ENCODE assay signal across 8 cellular contexts in the genomic region with DNA sequence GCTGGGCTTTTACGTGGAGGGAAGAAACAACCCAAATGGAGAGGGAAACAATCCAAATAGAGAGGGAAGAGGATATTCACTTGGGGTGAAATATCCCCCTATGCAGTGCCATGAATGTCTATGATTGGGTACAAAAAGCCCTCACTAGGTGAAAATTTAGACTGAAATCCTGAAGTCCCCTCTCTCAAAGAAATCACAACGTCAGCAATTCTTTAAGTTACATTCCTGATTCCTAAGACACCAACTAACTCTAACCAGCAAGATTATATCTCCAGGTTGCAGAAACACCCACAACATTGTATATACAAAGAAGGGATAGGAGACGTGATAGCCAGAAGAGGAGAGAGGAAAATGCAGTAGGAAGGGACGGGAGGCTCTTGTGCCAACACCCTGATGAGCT.
"Had no signal": no experiment of that assay in that cellular context is flagged by ENCODE, and none has a peak within 500 bp of the region (broad histone marks: within the 10 kb centered on the region; RNA-seq: fewer than 3 reads in every experiment).

No MANE protein-coding gene starts in this region.

- ATAC-seq: GM23338 had no signal

- DNase-seq: H9, HCEC 1CT, KBM-7 had no signal

- H3K4me3 ChIP-seq: GM23338 had no signal

- H3K4me3 Mint-ChIP-seq: GM23338, H9 had no signal

- H3K9ac ChIP-seq: KMS-11 had no signal

- H3K4me1 Mint-ChIP-seq: GM23338 had no signal

- H3K27ac Mint-ChIP-seq: GM23338, H9 had no signal

- FAIRE-seq: H1, H54, HTR-8/SVneo had no signal

- H2AFZ ChIP-seq: GM23338 had no signal

- H3K27ac ChIP-seq: KMS-11 had no signal

- H3K4me2 ChIP-seq: GM23338, KMS-11 had no signal
